ENCODE assay signal across 1 cellular context in the genomic region with DNA sequence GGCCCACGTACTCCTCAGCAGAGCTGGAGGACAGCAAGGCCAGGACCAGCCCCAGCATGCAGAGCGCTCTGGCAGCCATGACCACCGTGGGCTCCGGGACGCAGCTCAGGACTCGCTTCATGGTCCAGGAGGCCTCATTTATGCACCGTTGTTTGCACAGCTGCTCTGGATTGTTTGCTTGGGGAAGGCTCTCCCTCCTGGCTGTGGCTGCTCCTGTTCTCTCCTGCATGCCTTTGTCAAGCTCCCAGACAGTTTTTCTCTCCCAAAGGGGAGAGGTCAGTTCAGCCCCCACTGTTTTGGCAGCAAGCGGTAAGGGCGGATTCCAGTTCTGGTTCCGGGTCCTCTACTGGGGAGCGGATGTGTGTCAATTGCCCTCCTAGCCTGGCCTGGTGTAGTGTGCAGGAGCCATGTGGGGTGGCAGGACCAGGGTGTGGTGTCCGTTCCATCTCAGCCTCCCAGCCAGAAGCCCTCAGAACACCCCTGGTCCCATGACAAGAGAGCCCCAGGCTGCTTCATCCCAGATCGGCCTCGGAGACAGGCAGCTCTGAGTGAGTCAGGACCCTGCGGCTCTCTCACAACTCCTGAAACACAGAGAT.
TF ChIP-seq lines count a peak whose summit lies in the region.

A gene with protein sequence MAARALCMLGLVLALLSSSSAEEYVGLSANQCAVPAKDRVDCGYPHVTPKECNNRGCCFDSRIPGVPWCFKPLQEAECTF (minus strand): TSS at position 114 of the 596 bp plus-strand sequence. CDS start 35 bp downstream, at position 79.

TF ChIP-seq in HepG2, 621 proteins besides CTCF, POLR2A, EP300 and RAD21 (continued from another document and continues in another):
- TF ChIP-seq, protein P1, sequence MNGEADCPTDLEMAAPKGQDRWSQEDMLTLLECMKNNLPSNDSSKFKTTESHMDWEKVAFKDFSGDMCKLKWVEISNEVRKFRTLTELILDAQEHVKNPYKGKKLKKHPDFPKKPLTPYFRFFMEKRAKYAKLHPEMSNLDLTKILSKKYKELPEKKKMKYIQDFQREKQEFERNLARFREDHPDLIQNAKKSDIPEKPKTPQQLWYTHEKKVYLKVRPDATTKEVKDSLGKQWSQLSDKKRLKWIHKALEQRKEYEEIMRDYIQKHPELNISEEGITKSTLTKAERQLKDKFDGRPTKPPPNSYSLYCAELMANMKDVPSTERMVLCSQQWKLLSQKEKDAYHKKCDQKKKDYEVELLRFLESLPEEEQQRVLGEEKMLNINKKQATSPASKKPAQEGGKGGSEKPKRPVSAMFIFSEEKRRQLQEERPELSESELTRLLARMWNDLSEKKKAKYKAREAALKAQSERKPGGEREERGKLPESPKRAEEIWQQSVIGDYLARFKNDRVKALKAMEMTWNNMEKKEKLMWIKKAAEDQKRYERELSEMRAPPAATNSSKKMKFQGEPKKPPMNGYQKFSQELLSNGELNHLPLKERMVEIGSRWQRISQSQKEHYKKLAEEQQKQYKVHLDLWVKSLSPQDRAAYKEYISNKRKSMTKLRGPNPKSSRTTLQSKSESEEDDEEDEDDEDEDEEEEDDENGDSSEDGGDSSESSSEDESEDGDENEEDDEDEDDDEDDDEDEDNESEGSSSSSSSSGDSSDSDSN (CRISPR knock-in tag; IDR thresholded peaks at IDR 0.05), result peak; percentile 40
- TF ChIP-seq RFX1 (IDR thresholded peaks at IDR 0.05) (no peak), ZNF776 (CRISPR knock-in tag; IDR thresholded peaks at IDR 0.05) (no peak), RELA (CRISPR knock-in tag; IDR thresholded peaks at IDR 0.05) (no peak), ZNF235 (CRISPR knock-in tag; IDR thresholded peaks at IDR 0.05; ENCODE audit: borderline replicate concordance) (no peak), ZC3H13 (CRISPR knock-in tag; IDR thresholded peaks at IDR 0.05) (no peak), ZNF773 (CRISPR knock-in tag; IDR thresholded peaks at IDR 0.05; ENCODE audit: borderline replicate concordance) (no peak), SUZ12 (IDR thresholded peaks at IDR 0.05; ENCODE audit: low read depth, low read length) (no peak), POLR2G (IDR thresholded peaks at IDR 0.05; ENCODE audit: low read depth, low read length) (peak; percentile 66), ZSCAN9 (CRISPR knock-in tag; IDR thresholded peaks at IDR 0.05; ENCODE audit: borderline replicate concordance) (no peak), YY1 (IDR thresholded peaks at IDR 0.05; ENCODE audit: insufficient read depth, insufficient replicate concordance, low read depth, low read length) (peak; percentile 62), MAFK (conservative IDR thresholded peaks at IDR 0.05 in 1 of 2, IDR thresholded peaks at IDR 0.05 in 1 of 2; ENCODE audit: low read length in 2 of 2) (no peak), HDAC2 (CRISPR knock-in tag; IDR thresholded peaks at IDR 0.05) (no peak; the same call in 1 of the 2 replicates), MED8 (CRISPR knock-in tag; IDR thresholded peaks at IDR 0.05; ENCODE audit: insufficient replicate concordance) (no peak), SMARCE1 (IDR thresholded peaks at IDR 0.05; ENCODE audit: borderline replicate concordance) (no peak), ZNF703 (CRISPR knock-in tag; IDR thresholded peaks at IDR 0.05; ENCODE audit: borderline replicate concordance) (no peak), ZNF850 (CRISPR knock-in tag; conservative IDR thresholded peaks at IDR 0.05) (no peak), HNRNPH1 (optimal IDR thresholded peaks at IDR 0.05; ENCODE audit: low read depth, low read length) (no peak), ZKSCAN5 (CRISPR knock-in tag; IDR thresholded peaks at IDR 0.05) (no peak), CC2D1A (CRISPR knock-in tag; IDR thresholded peaks at IDR 0.05) (no peak), ZNF3 (CRISPR knock-in tag; IDR thresholded peaks at IDR 0.05) (no peak), ERF (CRISPR knock-in tag; IDR thresholded peaks at IDR 0.05) (no peak; the same call in 1 of the 2 replicates), MAFG (CRISPR knock-in tag; IDR thresholded peaks at IDR 0.05) (no peak), KDM2A (CRISPR knock-in tag; IDR thresholded peaks at IDR 0.05; ENCODE audit: borderline replicate concordance, low read depth) (peak; percentile 61; the same call in 1 of the 2 replicates), SMAD3 (CRISPR knock-in tag; IDR thresholded peaks at IDR 0.05) (0 out of 2 replicates have a peak, but pooled peaks have one; percentile 28), SP4 (CRISPR knock-in tag; IDR thresholded peaks at IDR 0.05) (no peak), PAX8 (CRISPR knock-in tag; IDR thresholded peaks at IDR 0.05; ENCODE audit: borderline replicate concordance) (no peak), TCF7 (IDR thresholded peaks at IDR 0.05; ENCODE audit: low read depth) (no peak), TAF15 (IDR thresholded peaks at IDR 0.05; ENCODE audit: low read depth, low read length, poor library complexity, severe bottlenecking) (no peak), NFYB (CRISPR knock-in tag; IDR thresholded peaks at IDR 0.05) (no peak)
- TF ChIP-seq, protein P2, sequence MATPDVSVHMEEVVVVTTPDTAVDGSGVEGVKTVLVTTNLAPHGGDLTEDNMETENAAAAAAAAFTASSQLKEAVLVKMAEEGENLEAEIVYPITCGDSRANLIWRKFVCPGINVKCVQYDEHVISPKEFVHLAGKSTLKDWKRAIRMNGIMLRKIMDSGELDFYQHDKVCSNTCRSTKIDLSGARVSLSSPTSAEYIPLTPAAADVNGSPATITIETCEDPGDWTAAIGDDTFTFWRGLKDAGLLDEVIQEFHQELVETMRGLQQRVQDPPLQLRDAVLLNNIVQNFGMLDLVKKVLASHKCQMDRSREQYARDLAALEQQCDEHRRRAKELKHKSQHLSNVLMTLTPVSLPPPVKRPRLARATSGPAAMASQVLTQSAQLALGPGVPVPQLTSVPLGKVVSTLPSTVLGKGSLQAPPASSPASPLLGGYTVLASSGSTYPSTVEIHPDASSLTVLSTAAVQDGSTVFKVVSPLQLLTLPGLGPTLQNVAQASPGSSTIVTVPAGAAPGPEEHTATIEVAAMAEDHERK (CRISPR knock-in tag; IDR thresholded peaks at IDR 0.05; ENCODE audit: low read depth), result no peak
- TF ChIP-seq, protein P3, sequence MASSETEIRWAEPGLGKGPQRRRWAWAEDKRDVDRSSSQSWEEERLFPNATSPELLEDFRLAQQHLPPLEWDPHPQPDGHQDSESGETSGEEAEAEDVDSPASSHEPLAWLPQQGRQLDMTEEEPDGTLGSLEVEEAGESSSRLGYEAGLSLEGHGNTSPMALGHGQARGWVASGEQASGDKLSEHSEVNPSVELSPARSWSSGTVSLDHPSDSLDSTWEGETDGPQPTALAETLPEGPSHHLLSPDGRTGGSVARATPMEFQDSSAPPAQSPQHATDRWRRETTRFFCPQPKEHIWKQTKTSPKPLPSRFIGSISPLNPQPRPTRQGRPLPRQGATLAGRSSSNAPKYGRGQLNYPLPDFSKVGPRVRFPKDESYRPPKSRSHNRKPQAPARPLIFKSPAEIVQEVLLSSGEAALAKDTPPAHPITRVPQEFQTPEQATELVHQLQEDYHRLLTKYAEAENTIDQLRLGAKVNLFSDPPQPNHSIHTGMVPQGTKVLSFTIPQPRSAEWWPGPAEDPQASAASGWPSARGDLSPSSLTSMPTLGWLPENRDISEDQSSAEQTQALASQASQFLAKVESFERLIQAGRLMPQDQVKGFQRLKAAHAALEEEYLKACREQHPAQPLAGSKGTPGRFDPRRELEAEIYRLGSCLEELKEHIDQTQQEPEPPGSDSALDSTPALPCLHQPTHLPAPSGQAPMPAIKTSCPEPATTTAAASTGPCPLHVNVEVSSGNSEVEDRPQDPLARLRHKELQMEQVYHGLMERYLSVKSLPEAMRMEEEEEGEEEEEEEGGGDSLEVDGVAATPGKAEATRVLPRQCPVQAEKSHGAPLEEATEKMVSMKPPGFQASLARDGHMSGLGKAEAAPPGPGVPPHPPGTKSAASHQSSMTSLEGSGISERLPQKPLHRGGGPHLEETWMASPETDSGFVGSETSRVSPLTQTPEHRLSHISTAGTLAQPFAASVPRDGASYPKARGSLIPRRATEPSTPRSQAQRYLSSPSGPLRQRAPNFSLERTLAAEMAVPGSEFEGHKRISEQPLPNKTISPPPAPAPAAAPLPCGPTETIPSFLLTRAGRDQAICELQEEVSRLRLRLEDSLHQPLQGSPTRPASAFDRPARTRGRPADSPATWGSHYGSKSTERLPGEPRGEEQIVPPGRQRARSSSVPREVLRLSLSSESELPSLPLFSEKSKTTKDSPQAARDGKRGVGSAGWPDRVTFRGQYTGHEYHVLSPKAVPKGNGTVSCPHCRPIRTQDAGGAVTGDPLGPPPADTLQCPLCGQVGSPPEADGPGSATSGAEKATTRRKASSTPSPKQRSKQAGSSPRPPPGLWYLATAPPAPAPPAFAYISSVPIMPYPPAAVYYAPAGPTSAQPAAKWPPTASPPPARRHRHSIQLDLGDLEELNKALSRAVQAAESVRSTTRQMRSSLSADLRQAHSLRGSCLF (CRISPR knock-in tag; IDR thresholded peaks at IDR 0.05; ENCODE audit: borderline replicate concordance), result no peak
- TF ChIP-seq, protein P4, sequence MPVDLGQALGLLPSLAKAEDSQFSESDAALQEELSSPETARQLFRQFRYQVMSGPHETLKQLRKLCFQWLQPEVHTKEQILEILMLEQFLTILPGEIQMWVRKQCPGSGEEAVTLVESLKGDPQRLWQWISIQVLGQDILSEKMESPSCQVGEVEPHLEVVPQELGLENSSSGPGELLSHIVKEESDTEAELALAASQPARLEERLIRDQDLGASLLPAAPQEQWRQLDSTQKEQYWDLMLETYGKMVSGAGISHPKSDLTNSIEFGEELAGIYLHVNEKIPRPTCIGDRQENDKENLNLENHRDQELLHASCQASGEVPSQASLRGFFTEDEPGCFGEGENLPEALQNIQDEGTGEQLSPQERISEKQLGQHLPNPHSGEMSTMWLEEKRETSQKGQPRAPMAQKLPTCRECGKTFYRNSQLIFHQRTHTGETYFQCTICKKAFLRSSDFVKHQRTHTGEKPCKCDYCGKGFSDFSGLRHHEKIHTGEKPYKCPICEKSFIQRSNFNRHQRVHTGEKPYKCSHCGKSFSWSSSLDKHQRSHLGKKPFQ (CRISPR knock-in tag; IDR thresholded peaks at IDR 0.05; ENCODE audit: insufficient replicate concordance), result no peak
- TF ChIP-seq, protein P5, sequence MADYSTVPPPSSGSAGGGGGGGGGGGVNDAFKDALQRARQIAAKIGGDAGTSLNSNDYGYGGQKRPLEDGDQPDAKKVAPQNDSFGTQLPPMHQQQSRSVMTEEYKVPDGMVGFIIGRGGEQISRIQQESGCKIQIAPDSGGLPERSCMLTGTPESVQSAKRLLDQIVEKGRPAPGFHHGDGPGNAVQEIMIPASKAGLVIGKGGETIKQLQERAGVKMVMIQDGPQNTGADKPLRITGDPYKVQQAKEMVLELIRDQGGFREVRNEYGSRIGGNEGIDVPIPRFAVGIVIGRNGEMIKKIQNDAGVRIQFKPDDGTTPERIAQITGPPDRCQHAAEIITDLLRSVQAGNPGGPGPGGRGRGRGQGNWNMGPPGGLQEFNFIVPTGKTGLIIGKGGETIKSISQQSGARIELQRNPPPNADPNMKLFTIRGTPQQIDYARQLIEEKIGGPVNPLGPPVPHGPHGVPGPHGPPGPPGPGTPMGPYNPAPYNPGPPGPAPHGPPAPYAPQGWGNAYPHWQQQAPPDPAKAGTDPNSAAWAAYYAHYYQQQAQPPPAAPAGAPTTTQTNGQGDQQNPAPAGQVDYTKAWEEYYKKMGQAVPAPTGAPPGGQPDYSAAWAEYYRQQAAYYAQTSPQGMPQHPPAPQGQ (CRISPR knock-in tag; IDR thresholded peaks at IDR 0.05; ENCODE audit: borderline replicate concordance), result no peak
- TF ChIP-seq, protein P6, sequence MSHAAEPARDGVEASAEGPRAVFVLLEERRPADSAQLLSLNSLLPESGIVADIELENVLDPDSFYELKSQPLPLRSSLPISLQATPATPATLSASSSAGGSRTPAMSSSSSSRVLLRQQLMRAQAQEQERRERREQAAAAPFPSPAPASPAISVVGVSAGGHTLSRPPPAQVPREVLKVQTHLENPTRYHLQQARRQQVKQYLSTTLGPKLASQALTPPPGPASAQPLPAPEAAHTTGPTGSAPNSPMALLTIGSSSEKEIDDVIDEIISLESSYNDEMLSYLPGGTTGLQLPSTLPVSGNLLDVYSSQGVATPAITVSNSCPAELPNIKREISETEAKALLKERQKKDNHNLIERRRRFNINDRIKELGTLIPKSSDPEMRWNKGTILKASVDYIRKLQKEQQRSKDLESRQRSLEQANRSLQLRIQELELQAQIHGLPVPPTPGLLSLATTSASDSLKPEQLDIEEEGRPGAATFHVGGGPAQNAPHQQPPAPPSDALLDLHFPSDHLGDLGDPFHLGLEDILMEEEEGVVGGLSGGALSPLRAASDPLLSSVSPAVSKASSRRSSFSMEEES (CRISPR knock-in tag; IDR thresholded peaks at IDR 0.05), result no peak
- TF ChIP-seq, protein P7, sequence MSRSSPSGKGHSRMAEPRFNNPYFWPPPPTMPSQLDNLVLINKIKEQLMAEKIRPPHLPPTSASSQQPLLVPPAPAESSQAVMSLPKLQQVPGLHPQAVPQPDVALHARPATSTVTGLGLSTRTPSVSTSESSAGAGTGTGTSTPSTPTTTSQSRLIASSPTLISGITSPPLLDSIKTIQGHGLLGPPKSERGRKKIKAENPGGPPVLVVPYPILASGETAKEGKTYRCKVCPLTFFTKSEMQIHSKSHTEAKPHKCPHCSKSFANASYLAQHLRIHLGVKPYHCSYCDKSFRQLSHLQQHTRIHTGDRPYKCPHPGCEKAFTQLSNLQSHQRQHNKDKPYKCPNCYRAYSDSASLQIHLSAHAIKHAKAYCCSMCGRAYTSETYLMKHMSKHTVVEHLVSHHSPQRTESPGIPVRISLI (CRISPR knock-in tag; IDR thresholded peaks at IDR 0.05; ENCODE audit: borderline replicate concordance), result peak; percentile 38; the same call in 1 of the 2 replicates
- TF ChIP-seq, protein P8, sequence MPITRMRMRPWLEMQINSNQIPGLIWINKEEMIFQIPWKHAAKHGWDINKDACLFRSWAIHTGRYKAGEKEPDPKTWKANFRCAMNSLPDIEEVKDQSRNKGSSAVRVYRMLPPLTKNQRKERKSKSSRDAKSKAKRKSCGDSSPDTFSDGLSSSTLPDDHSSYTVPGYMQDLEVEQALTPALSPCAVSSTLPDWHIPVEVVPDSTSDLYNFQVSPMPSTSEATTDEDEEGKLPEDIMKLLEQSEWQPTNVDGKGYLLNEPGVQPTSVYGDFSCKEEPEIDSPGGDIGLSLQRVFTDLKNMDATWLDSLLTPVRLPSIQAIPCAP (CRISPR knock-in tag; IDR thresholded peaks at IDR 0.05; ENCODE audit: low read depth), result no peak
- TF ChIP-seq, protein P9, sequence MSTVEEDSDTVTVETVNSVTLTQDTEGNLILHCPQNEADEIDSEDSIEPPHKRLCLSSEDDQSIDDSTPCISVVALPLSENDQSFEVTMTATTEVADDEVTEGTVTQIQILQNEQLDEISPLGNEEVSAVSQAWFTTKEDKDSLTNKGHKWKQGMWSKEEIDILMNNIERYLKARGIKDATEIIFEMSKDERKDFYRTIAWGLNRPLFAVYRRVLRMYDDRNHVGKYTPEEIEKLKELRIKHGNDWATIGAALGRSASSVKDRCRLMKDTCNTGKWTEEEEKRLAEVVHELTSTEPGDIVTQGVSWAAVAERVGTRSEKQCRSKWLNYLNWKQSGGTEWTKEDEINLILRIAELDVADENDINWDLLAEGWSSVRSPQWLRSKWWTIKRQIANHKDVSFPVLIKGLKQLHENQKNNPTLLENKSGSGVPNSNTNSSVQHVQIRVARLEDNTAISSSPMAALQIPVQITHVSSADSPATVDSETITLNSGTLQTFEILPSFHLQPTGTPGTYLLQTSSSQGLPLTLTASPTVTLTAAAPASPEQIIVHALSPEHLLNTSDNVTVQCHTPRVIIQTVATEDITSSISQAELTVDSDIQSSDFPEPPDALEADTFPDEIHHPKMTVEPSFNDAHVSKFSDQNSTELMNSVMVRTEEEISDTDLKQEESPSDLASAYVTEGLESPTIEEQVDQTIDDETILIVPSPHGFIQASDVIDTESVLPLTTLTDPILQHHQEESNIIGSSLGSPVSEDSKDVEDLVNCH (CRISPR knock-in tag; IDR thresholded peaks at IDR 0.05), result no peak
